ENCODE assay signal across 20 cellular contexts in the genomic region with DNA sequence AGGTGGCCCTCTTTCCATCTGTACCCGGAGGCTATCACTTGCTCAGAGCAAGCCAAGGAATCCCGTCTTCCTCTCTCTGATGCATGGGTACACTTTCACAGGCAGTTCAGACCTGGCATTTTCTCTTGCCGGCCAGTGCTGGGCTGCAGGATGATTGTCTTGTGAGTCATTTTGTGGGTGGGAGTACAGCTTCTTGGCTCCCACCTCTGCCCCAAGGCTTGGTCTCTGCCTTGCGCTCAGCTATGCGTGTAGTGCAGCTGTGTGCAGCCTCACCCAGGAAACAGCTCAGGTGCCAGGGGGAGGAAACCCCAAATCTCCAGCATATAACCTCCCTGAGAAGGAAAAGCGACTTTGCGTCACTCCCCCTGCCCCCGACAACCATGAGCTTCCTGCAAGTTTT. TPM values are rescaled to one million over a fixed set of nuclear protein-coding genes. Genes with fewer than 3 reads are reported as not detected.
DNase-seq lines count a peak whose midpoint lies in the region; ATAC-seq and TF ChIP-seq lines count a peak whose summit lies in the region.
"Had no signal": no experiment of that assay in that cellular context is flagged by ENCODE, and none has a peak within 500 bp of the region (broad histone marks: within the 10 kb centered on the region; RNA-seq: fewer than 3 reads in every experiment).

No MANE protein-coding gene starts in this region.

- H3K79me2 ChIP-seq in OCI-LY7 (ENCODE audit: insufficient read depth, low read depth, low read length): no peaks in the 10 kb centered on the region
- H3K79me2 ChIP-seq in MM.1S (ENCODE audit: low read length): no peaks in the 10 kb centered on the region

- intact Hi-C loops in OCI-LY7 (cut with micrococcal nuclease; ENCODE audit: unreplicated experiment) (loop anchor here (5.0 to 10.0 kb wide), 2 partner anchors 738 to 1094 kb away; no protein-coding TSS in a partner anchor), posterior vena cava (cut with DNase I) (no loop called here)

- H3K9ac ChIP-seq in MM.1S (ENCODE audit: low read length): no peak overlapping the region

- H2AFZ ChIP-seq in OCI-LY7 (ENCODE audit: low read length) (peak overlapping the region; percentile 55; the same call in 1 of the 2 replicates), MM.1S (ENCODE audit: low read length) (no peak overlapping the region)

- H3F3A ChIP-seq in MM.1S (ENCODE audit: insufficient read depth, low read length): no peaks in the 10 kb centered on the region

- H3K27ac Mint-ChIP-seq in activated naive CD8-positive, alpha-beta T cell treated with anti-CD3 and anti-CD28 coated beads, Interleukin-2, amount 50 U/mL, for 24 hours: no peak overlapping the region
- H3K27ac Mint-ChIP-seq: stimulated activated effector memory CD8-positive, alpha-beta T cell treated with anti-CD3 and anti-CD28 coated beads, Interleukin-12 subunit alpha, Interleukin-12 subunit beta, amount 100 ng/mL, for 72 hours had no signal

- no peaks in the 10 kb centered on the region for H3K4me1 Mint-ChIP-seq in activated naive CD8-positive, alpha-beta T cell treated with anti-CD3 and anti-CD28 coated beads, Interleukin-2, amount 50 U/mL, for 24 hours
- H3K4me1 Mint-ChIP-seq: stimulated activated effector memory CD8-positive, alpha-beta T cell treated with anti-CD3 and anti-CD28 coated beads, Interleukin-12 subunit alpha, Interleukin-12 subunit beta, amount 100 ng/mL, for 72 hours had no signal

- H3K27me3 ChIP-seq in MM.1S (replicated peaks; ENCODE audit: insufficient read depth, low read length): peaks cover 36% of the 10 kb centered on the region

- H4K20me1 ChIP-seq in OCI-LY7 (ENCODE audit: insufficient read depth, low read length) (no peaks in the 10 kb centered on the region), MM.1S (ENCODE audit: insufficient read depth, low read length) (no peaks in the 10 kb centered on the region)

- H3K36me3 Mint-ChIP-seq in activated naive CD8-positive, alpha-beta T cell treated with anti-CD3 and anti-CD28 coated beads, Interleukin-2, amount 50 U/mL, for 24 hours (ENCODE audit: low read depth): no peaks in the 10 kb centered on the region
- H3K36me3 Mint-ChIP-seq: stimulated activated effector memory CD8-positive, alpha-beta T cell treated with anti-CD3 and anti-CD28 coated beads, Interleukin-12 subunit alpha, Interleukin-12 subunit beta, amount 100 ng/mL, for 72 hours had no signal

- H3K4me2 ChIP-seq in OCI-LY7 (ENCODE audit: low read length) (peak overlapping the region; percentile 51), MM.1S (ENCODE audit: low read depth, low read length) (no peak overlapping the region)

- no peak for ATAC-seq in activated naive CD8-positive, alpha-beta T cell treated with anti-CD3 and anti-CD28 coated beads, Interleukin-2, amount 50 U/mL, for 24 hours
- ATAC-seq: stimulated activated effector memory CD8-positive, alpha-beta T cell treated with anti-CD3 and anti-CD28 coated beads, Interleukin-12 subunit alpha, Interleukin-12 subunit beta, amount 100 ng/mL, for 72 hours had no signal

- H3K4me3 ChIP-seq in OCI-LY7 (ENCODE audit: low read depth, low read length, poor library complexity, severe bottlenecking): no peak overlapping the region
- no peak overlapping the region for H3K4me3 ChIP-seq in epithelial cell of proximal tubule (ENCODE audit: low read depth, low read length)
- H3K4me3 ChIP-seq in MM.1S (ENCODE audit: low read length): no peak overlapping the region
- H3K4me3 ChIP-seq: sigmoid colon had no signal

- H3K9me3 ChIP-seq in OCI-LY7 (ENCODE audit: low read length) (no peaks in the 10 kb centered on the region), MM.1S (replicated peaks; ENCODE audit: insufficient read depth, low read length) (no peaks in the 10 kb centered on the region)
- H3K9me3 ChIP-seq: sigmoid colon had no signal

- no peaks in the 10 kb centered on the region for H3K9me3 Mint-ChIP-seq in activated naive CD8-positive, alpha-beta T cell treated with anti-CD3 and anti-CD28 coated beads, Interleukin-2, amount 50 U/mL, for 24 hours
- H3K9me3 Mint-ChIP-seq: stimulated activated effector memory CD8-positive, alpha-beta T cell treated with anti-CD3 and anti-CD28 coated beads, Interleukin-12 subunit alpha, Interleukin-12 subunit beta, amount 100 ng/mL, for 72 hours had no signal

- TF ChIP-seq CTCF in OCI-LY7 (conservative IDR thresholded peaks at IDR 0.05; ENCODE audit: low read length) (no peak), epithelial cell of proximal tubule (conservative IDR thresholded peaks at IDR 0.05; ENCODE audit: low read depth, low read length) (no peak), MM.1S (IDR thresholded peaks at IDR 0.05; ENCODE audit: low read length) (no peak)

- DNase-seq in EH (ENCODE audit: low read depth) (peak; percentile 89), OCI-LY7 (ENCODE audit: low spot score) (peak; percentile 71), epithelial cell of proximal tubule (ENCODE audit: low read depth) (peak; percentile 84), posterior vena cava (ENCODE audit: low spot score) (peak; percentile 59), GM03348 (ENCODE audit: low spot score) (no peak), MM.1S (no peak), AML-193 (lab: John Stamatoyannopoulos, UW) (no peak)
- DNase-seq in activated naive CD8-positive, alpha-beta T cell treated with anti-CD3 and anti-CD28 coated beads, Interleukin-2, amount 50 U/mL, for 24 hours: no peak
- DNase-seq: activated CD4-positive, CD25-positive, alpha-beta regulatory T cell; activated effector memory CD4-positive, alpha-beta T cell treated with anti-CD3 and anti-CD28 coated beads, Interleukin-2, amount 50 U/mL, for 16 hours; DMS79 treated with DMSO at 0.1 percent for 48 hours; HCEC 1CT; Karpas-422; NCI-H2029; NCI-H524; sigmoid colon; T-helper 1 cell had no signal

- CTCF ChIA-PET in OCI-LY7 (lab: Charles Lee; ENCODE audit: unreplicated experiment): no interaction called here

- H3K9me2 ChIP-seq in OCI-LY7 (ENCODE audit: insufficient read depth, low read length): no peaks in the 10 kb centered on the region
- no peaks in the 10 kb centered on the region for H3K9me2 ChIP-seq in MM.1S (replicated peaks; ENCODE audit: insufficient read depth, low read length)

- H3K4me1 ChIP-seq in OCI-LY7 (ENCODE audit: insufficient read depth, low read length, poor library complexity, severe bottlenecking): peaks cover 27% of the 10 kb centered on the region
- no peaks in the 10 kb centered on the region for H3K4me1 ChIP-seq in MM.1S (ENCODE audit: low read length)

- no peaks in the 10 kb centered on the region for H3K36me3 ChIP-seq in OCI-LY7 (ENCODE audit: insufficient read depth, low read length)
- no peaks in the 10 kb centered on the region for H3K36me3 ChIP-seq in MM.1S (replicated peaks; ENCODE audit: insufficient read depth, low read length)
- H3K36me3 ChIP-seq: sigmoid colon had no signal

- H3K27ac ChIP-seq in OCI-LY7 (ENCODE audit: low read depth, low read length, poor library complexity, severe bottlenecking) (peak overlapping the region; percentile 10), MM.1S (ENCODE audit: low read length) (no peak overlapping the region)
- H3K27ac ChIP-seq: C4-2B, sigmoid colon had no signal

- peaks cover 21% of the 10 kb centered on the region for H3K27me3 Mint-ChIP-seq in activated naive CD8-positive, alpha-beta T cell treated with anti-CD3 and anti-CD28 coated beads, Interleukin-2, amount 50 U/mL, for 24 hours

- POLR2A ChIA-PET in OCI-LY7 (lab: Charles Lee): no interaction called here

- BruUV-seq in OCI-LY7 (replicated peaks; lab: Mats Ljungman, UMichigan): no TSS peak

- H3K4me3 Mint-ChIP-seq in activated naive CD8-positive, alpha-beta T cell treated with anti-CD3 and anti-CD28 coated beads, Interleukin-2, amount 50 U/mL, for 24 hours: no peak overlapping the region
- H3K4me3 Mint-ChIP-seq: stimulated activated effector memory CD8-positive, alpha-beta T cell treated with anti-CD3 and anti-CD28 coated beads, Interleukin-12 subunit alpha, Interleukin-12 subunit beta, amount 100 ng/mL, for 72 hours had no signal

RNA-seq across cellular contexts. Expression of a gene that starts 3.9 kb away (rescaled TPM):
- total RNA-seq in OCI-LY7 (2014; rRNA removed; shearing (Covaris generic)): not detected in 2 replicates
- total RNA-seq in OCI-LY7 (2022) (not detected in 2 replicates), epithelial cell of proximal tubule (0.17 and 2.4 TPM in 2 replicates), posterior vena cava (under 1 TPM; 0.32 to 0.57 TPM)
- total RNA-seq: activated CD8-positive, alpha-beta memory T cell treated with anti-CD3 and anti-CD28 coated beads for 36 hours had no signal

Comparison
In these comparisons a context has a peak if more than half of its experiments do, and no peak if none do; other contexts are left out.
1. DNase-seq: peak in EH (single experiment), OCI-LY7 (single experiment), epithelial cell of proximal tubule (single experiment) and posterior vena cava (single experiment); none in activated naive CD8-positive, alpha-beta T cell treated with anti-CD3 and anti-CD28 coated beads, Interleukin-2, amount 50 U/mL, for 24 hours (single experiment), GM03348 (single experiment), MM.1S (single experiment) and AML-193 (0 of 2).